ENCODE assay signal across 11 cellular contexts in genomic region chr10:102311025-102311420, GRCh38.
A peak's percentile ranks its signal among the peaks of the same experiment; 100 is the strongest.
DNase-seq lines count a peak whose midpoint lies in the region; ATAC-seq and TF ChIP-seq lines count a peak whose summit lies in the region.
"Had no signal": no experiment of that assay in that cellular context is flagged by ENCODE, and none has a peak within 500 bp of the region (broad histone marks: within the 10 kb centered on the region; RNA-seq: fewer than 3 reads in every experiment).

No MANE protein-coding gene starts in this region.

- 80 to 87% methylated on average over 3 of the region's 3 CpGs for WGBS in body of pancreas, 2 donors
- WGBS in mesendoderm (ENCODE audit: extremely low coverage, insufficient coverage, low lambda C conversion rate) = no CpG with 5 or more reads among the region's 3 CpGs

- H3K23ac ChIP-seq in mesendoderm (ENCODE audit: low read length) = no peak overlapping the region

- H3K9ac ChIP-seq in mesendoderm (ENCODE audit: low read length) = no peak overlapping the region

- H3K4ac ChIP-seq in mesendoderm (ENCODE audit: low read depth, low read length) = no peak overlapping the region

- H3K27me3 ChIP-seq in left ventricle myocardium inferior (ENCODE audit: low read depth) (no peaks in the 10 kb centered on the region), right atrium auricular region (no peaks in the 10 kb centered on the region), body of pancreas (no peaks in the 10 kb centered on the region), mesendoderm (ENCODE audit: insufficient read depth, low read length, poor library complexity) (no peaks in the 10 kb centered on the region)

- no peak overlapping the region for H3K18ac ChIP-seq in mesendoderm (ENCODE audit: low read length)

- H3K36me3 ChIP-seq in left ventricle myocardium inferior = no peaks in the 10 kb centered on the region
- H3K36me3 ChIP-seq in right atrium auricular region = no peaks in the 10 kb centered on the region
- H3K36me3 ChIP-seq in body of pancreas (replicated peaks in 1 of 2; ENCODE audit: insufficient read depth in 1 of 2, low read depth in 2 of 2) = no peaks in the 10 kb centered on the region
- no peaks in the 10 kb centered on the region for H3K36me3 ChIP-seq in mucosa of descending colon (ENCODE audit: low read depth)
- no peaks in the 10 kb centered on the region for H3K36me3 ChIP-seq in mesendoderm (ENCODE audit: control insufficient read depth, insufficient read depth, low read length)
- H3K36me3 ChIP-seq: prostate gland had no signal

- no peak for DNase-seq in left ventricle myocardium inferior
- no peak for DNase-seq in right atrium auricular region (ENCODE audit: low spot score)
- DNase-seq in body of pancreas = no peak
- DNase-seq in mucosa of descending colon = no peak
- DNase-seq in cortex of kidney (lab: John Stamatoyannopoulos, UW) = no peak
- no peak for DNase-seq in DMS79 (lab: John Stamatoyannopoulos, UW)
- no peak for DNase-seq in mesendoderm
- DNase-seq: MM.1S, NCI-H1930 had no signal

- no peaks in the 10 kb centered on the region for H3K79me2 ChIP-seq in mesendoderm (ENCODE audit: control insufficient read depth, insufficient read depth, low read length)

- intact Hi-C loops in left ventricle myocardium inferior (cut with micrococcal nuclease) = no loop called here
- intact Hi-C loops in body of pancreas (cut with DNase I) = no loop called here
- intact Hi-C loops in mucosa of descending colon (cut with DNase I, micrococcal nuclease) = no loop called here

- no peaks in the 10 kb centered on the region for H3K9me3 ChIP-seq in left ventricle myocardium inferior (replicated peaks)
- no peaks in the 10 kb centered on the region for H3K9me3 ChIP-seq in right atrium auricular region
- H3K9me3 ChIP-seq in body of pancreas = no peaks in the 10 kb centered on the region
- H3K9me3 ChIP-seq in mucosa of descending colon = no peaks in the 10 kb centered on the region
- H3K9me3 ChIP-seq: prostate gland had no signal

- peaks cover 5% of the 10 kb centered on the region for H3K79me1 ChIP-seq in mesendoderm (ENCODE audit: low read length)

- H4K5ac ChIP-seq in mesendoderm (ENCODE audit: low read length) = no peak overlapping the region

- no peak for TF ChIP-seq POLR2A in body of pancreas (IDR thresholded peaks at IDR 0.05)

- no peak overlapping the region for H3K4me2 ChIP-seq in mesendoderm (ENCODE audit: low read length)

- H2AK5ac ChIP-seq in mesendoderm (ENCODE audit: low read length) = no peak overlapping the region

- H3K4me3 ChIP-seq in left ventricle myocardium inferior = no peak overlapping the region
- H3K4me3 ChIP-seq in right atrium auricular region = no peak overlapping the region
- no peak overlapping the region for H3K4me3 ChIP-seq in body of pancreas
- H3K4me3 ChIP-seq in mucosa of descending colon = no peak overlapping the region
- no peak overlapping the region for H3K4me3 ChIP-seq in mesendoderm (ENCODE audit: low read length)
- H3K4me3 ChIP-seq: prostate gland had no signal

- no peak overlapping the region for H3K56ac ChIP-seq in mesendoderm (ENCODE audit: low read length)

- H2BK15ac ChIP-seq in mesendoderm (replicated peaks; ENCODE audit: low read depth) = no peak overlapping the region

- ATAC-seq in body of pancreas (no peak), mucosa of descending colon (peak; percentile 10), HG03097 (IDR thresholded peaks at IDR 0.05; ENCODE audit: low FRiP score, unreplicated experiment) (no peak)

- peaks cover 70% of the 10 kb centered on the region for H3K4me1 ChIP-seq in left ventricle myocardium inferior
- H3K4me1 ChIP-seq in right atrium auricular region = peaks cover 0 to 41% of the 10 kb centered on the region in 2 donors
- H3K4me1 ChIP-seq in body of pancreas = peaks cover 45% of the 10 kb centered on the region
- H3K4me1 ChIP-seq in mucosa of descending colon (ENCODE audit: low read depth) = peaks cover 19% of the 10 kb centered on the region
- H3K4me1 ChIP-seq in mesendoderm (ENCODE audit: control insufficient read depth, low read depth, low read length) = no peaks in the 10 kb centered on the region
- H3K4me1 ChIP-seq: prostate gland had no signal

- peak overlapping the region; percentile 38 for H3K27ac ChIP-seq in left ventricle myocardium inferior (replicated peaks)
- no peak overlapping the region for H3K27ac ChIP-seq in right atrium auricular region
- H3K27ac ChIP-seq in body of pancreas = peak overlapping the region; percentile 37 to 79 (median 70)
- H3K27ac ChIP-seq in mesendoderm (ENCODE audit: low read depth, low read length) = no peak overlapping the region
- H3K27ac ChIP-seq: prostate gland had no signal

- H4K8ac ChIP-seq in mesendoderm (ENCODE audit: low read depth, low read length) = no peak overlapping the region

- H2BK120ac ChIP-seq in mesendoderm (ENCODE audit: low read depth, low read length) = no peak overlapping the region

- TF ChIP-seq CTCF in left ventricle myocardium inferior (IDR thresholded peaks at IDR 0.05; ENCODE audit: borderline replicate concordance) = no peak
- TF ChIP-seq CTCF in right atrium auricular region (IDR thresholded peaks at IDR 0.05) = no peak
- no peak for TF ChIP-seq CTCF in body of pancreas (IDR thresholded peaks at IDR 0.05)
- no peak for TF ChIP-seq CTCF in mucosa of descending colon (IDR thresholded peaks at IDR 0.05)

- no peak overlapping the region for H2BK5ac ChIP-seq in mesendoderm (ENCODE audit: low read length)

Comparison
In these comparisons a context has a peak if more than half of its experiments do, and no peak if none do; other contexts are left out.
1. H3K27ac ChIP-seq: peak in left ventricle myocardium inferior (single experiment) and body of pancreas (4 of 4); none in right atrium auricular region (0 of 2) and mesendoderm (single experiment).